ENCODE assay signal across 20 cellular contexts in the genomic region with DNA sequence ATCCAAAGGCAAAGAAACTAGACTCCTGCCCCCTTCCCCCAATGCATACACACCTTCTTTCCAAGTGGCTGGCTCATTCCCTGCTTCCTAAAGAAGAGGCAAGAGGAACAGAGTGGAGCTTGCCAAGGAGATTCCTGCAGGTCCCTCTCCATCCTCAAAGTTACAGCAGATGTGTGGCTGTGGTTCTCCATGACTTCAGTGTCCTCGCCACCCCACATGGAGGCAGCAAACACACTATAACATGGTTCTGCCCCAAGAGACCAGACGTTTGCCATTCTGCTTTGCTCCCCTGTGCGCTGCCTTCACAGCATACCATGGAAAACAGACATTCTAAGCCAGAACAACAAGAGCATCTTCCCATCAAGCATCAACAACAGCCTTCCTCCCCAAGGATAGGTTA.
DNase-seq lines count a peak whose midpoint lies in the region; ATAC-seq and TF ChIP-seq lines count a peak whose summit lies in the region.
"Had no signal": no experiment of that assay in that cellular context is flagged by ENCODE, and none has a peak within 500 bp of the region (broad histone marks: within the 10 kb centered on the region; RNA-seq: fewer than 3 reads in every experiment).

No MANE protein-coding gene starts in this region.

- CTCF ChIA-PET in A673 (lab: Charles Lee) (no interaction called here), OCI-LY7 (lab: Charles Lee; ENCODE audit: unreplicated experiment) (no interaction called here)

- H3K9me2 ChIP-seq in DOHH2 (replicated peaks; ENCODE audit: control insufficient read depth, low read length), result no peaks in the 10 kb centered on the region
- no peaks in the 10 kb centered on the region for H3K9me2 ChIP-seq in OCI-LY7 (ENCODE audit: insufficient read depth, low read length)

- intact Hi-C loops in A673 (cut with micrococcal nuclease; ENCODE audit: unreplicated experiment), result no loop called here
- intact Hi-C loops in OCI-LY7 (cut with micrococcal nuclease; ENCODE audit: unreplicated experiment), result loop anchor here (10.0 kb wide), 1 partner anchor 183 kb away; no protein-coding TSS in a partner anchor

- DNase-seq in A673 (ENCODE audit: low spot score), result no peak
- DNase-seq in OCI-LY7 (ENCODE audit: low spot score), result no peak
- no peak for DNase-seq in choroid plexus epithelial cell (ENCODE audit: low read depth)
- no peak for DNase-seq in NCI-H1436 (lab: John Stamatoyannopoulos, UW)
- no peak for DNase-seq in NCI-H69 (lab: John Stamatoyannopoulos, UW)
- DNase-seq: activated CD4-positive, CD25-positive, alpha-beta regulatory T cell treated with anti-CD3 and anti-CD28 coated beads, Interleukin-2, amount 50 U/mL, for 72 hours; adrenal gland; DMS153; effector memory CD4-positive, alpha-beta T cell; midbrain; NCI-H1417 treated with DMSO at 0.1 percent for 48 hours; NK-92 treated with Interleukin-12 subunit alpha and Interleukin-12 subunit beta, amount 100 ng/mL, for 24 hours; right cardiac atrium; Right ventricle myocardium superior had no signal

- no peak overlapping the region for H2AFZ ChIP-seq in OCI-LY7 (ENCODE audit: low read length)

- H3K9me3 ChIP-seq in A673 (ENCODE audit: low read depth, low read length, poor library complexity, severe bottlenecking), result no peaks in the 10 kb centered on the region
- no peaks in the 10 kb centered on the region for H3K9me3 ChIP-seq in DOHH2 (ENCODE audit: control insufficient read depth, insufficient read depth, low read length)
- no peaks in the 10 kb centered on the region for H3K9me3 ChIP-seq in OCI-LY7 (ENCODE audit: low read length)
- H3K9me3 ChIP-seq: adrenal gland, neutrophil had no signal

- ATAC-seq in GM21381 (IDR thresholded peaks at IDR 0.05; ENCODE audit: unreplicated experiment) (no peak), GM18498 (IDR thresholded peaks at IDR 0.05; ENCODE audit: unreplicated experiment) (no peak)
- ATAC-seq: right cardiac atrium had no signal

- H3K4me2 ChIP-seq in DOHH2 (ENCODE audit: low read length), result 0 out of 2 replicates have a peak overlapping the region, but pooled peaks have one; percentile 4
- H3K4me2 ChIP-seq in OCI-LY7 (ENCODE audit: low read length), result no peak overlapping the region
- H3K4me2 ChIP-seq: KMS-11 had no signal

- no peak overlapping the region for H3K4me3 ChIP-seq in A673 (ENCODE audit: low read depth, low read length, poor library complexity, severe bottlenecking)
- no peak overlapping the region for H3K4me3 ChIP-seq in DOHH2 (ENCODE audit: low read length)
- H3K4me3 ChIP-seq in OCI-LY7 (ENCODE audit: low read depth, low read length, poor library complexity, severe bottlenecking), result no peak overlapping the region
- no peak overlapping the region for H3K4me3 ChIP-seq in choroid plexus epithelial cell (ENCODE audit: low read depth, low read length)
- H3K4me3 ChIP-seq: adrenal gland had no signal

- peaks cover 1% of the 10 kb centered on the region for H3K4me1 ChIP-seq in A673 (ENCODE audit: insufficient read depth, low read length, poor library complexity, severe bottlenecking)
- H3K4me1 ChIP-seq in DOHH2 (ENCODE audit: control insufficient read depth, low read length), result peaks cover 87% of the 10 kb centered on the region
- H3K4me1 ChIP-seq in OCI-LY7 (ENCODE audit: insufficient read depth, low read length, poor library complexity, severe bottlenecking), result peaks cover 38% of the 10 kb centered on the region

- H3K27ac ChIP-seq in A673 (ENCODE audit: low read depth, low read length, poor library complexity, severe bottlenecking), result no peak overlapping the region
- H3K27ac ChIP-seq in DOHH2 (ENCODE audit: low read depth, low read length), result 0 out of 2 replicates have a peak overlapping the region, but pooled peaks have one; percentile 13
- H3K27ac ChIP-seq in OCI-LY7 (ENCODE audit: low read depth, low read length, poor library complexity, severe bottlenecking), result no peak overlapping the region
- H3K27ac ChIP-seq: adrenal gland, HL-60, KMS-11, neutrophil had no signal

- TF ChIP-seq CTCF in A673 (conservative IDR thresholded peaks at IDR 0.05; ENCODE audit: low read depth, low read length), result peak; percentile 33
- TF ChIP-seq CTCF in DOHH2 (IDR thresholded peaks at IDR 0.05; ENCODE audit: low read depth, low read length, poor library complexity, severe bottlenecking), result no peak
- TF ChIP-seq CTCF in OCI-LY7 (conservative IDR thresholded peaks at IDR 0.05; ENCODE audit: low read length), result peak; percentile 38
- peak; percentile 7 for TF ChIP-seq CTCF in choroid plexus epithelial cell (conservative IDR thresholded peaks at IDR 0.05; ENCODE audit: low read depth, low read length)

- no peaks in the 10 kb centered on the region for H3K27me3 ChIP-seq in A673 (replicated peaks; ENCODE audit: insufficient read depth, low read depth, low read length, poor library complexity)
- H3K27me3 ChIP-seq in DOHH2 (ENCODE audit: control insufficient read depth, low read length), result no peaks in the 10 kb centered on the region
- H3K27me3 ChIP-seq: adrenal gland, neutrophil had no signal

- H4K20me1 ChIP-seq in DOHH2 (ENCODE audit: control insufficient read depth, insufficient read depth, low read depth, low read length) (peaks cover 68% of the 10 kb centered on the region), OCI-LY7 (ENCODE audit: insufficient read depth, low read length) (peaks cover 7% of the 10 kb centered on the region; the same call in 1 of the 2 replicates)

- H3K36me3 ChIP-seq in A673 (ENCODE audit: insufficient read depth, low read length, poor library complexity, severe bottlenecking), result no peaks in the 10 kb centered on the region
- H3K36me3 ChIP-seq in DOHH2 (ENCODE audit: control insufficient read depth, low read length), result peaks cover 98% of the 10 kb centered on the region
- peaks cover 60% of the 10 kb centered on the region for H3K36me3 ChIP-seq in OCI-LY7 (ENCODE audit: insufficient read depth, low read length)
- H3K36me3 ChIP-seq: adrenal gland, neutrophil had no signal

- POLR2A ChIA-PET in A673 (lab: Charles Lee; ENCODE audit: low non-redundant PET), result no interaction called here
- POLR2A ChIA-PET in OCI-LY7 (lab: Charles Lee), result interaction anchor here (1.2 kb wide), 1 partner anchor 9 kb away, joined by 3 read pairs; no protein-coding TSS in a partner anchor

- peaks cover 57% of the 10 kb centered on the region for H3F3A ChIP-seq in DOHH2 (ENCODE audit: control insufficient read depth, insufficient read depth)

- H3K79me2 ChIP-seq in DOHH2 (ENCODE audit: control insufficient read depth, low read length), result peaks cover 100% of the 10 kb centered on the region
- peaks cover 91% of the 10 kb centered on the region for H3K79me2 ChIP-seq in OCI-LY7 (ENCODE audit: insufficient read depth, low read depth, low read length)

- BruUV-seq in A673 (replicated peaks; lab: Mats Ljungman, UMichigan) (no TSS peak), OCI-LY7 (replicated peaks; lab: Mats Ljungman, UMichigan) (no TSS peak)
